ENCODE assay signal across 16 cellular contexts in genomic region chr15:77454265-77454664, GRCh38. TPM values are rescaled to one million over a fixed set of nuclear protein-coding genes. Genes with fewer than 3 reads are reported as not detected.
DNase-seq lines count a peak whose midpoint lies in the region; ATAC-seq and TF ChIP-seq lines count a peak whose summit lies in the region.
"Had no signal": no experiment of that assay in that cellular context is flagged by ENCODE, and none has a peak within 500 bp of the region (broad histone marks: within the 10 kb centered on the region; RNA-seq: fewer than 3 reads in every experiment).

No MANE protein-coding gene starts in this region.

- no peak for ATAC-seq in HG02981 (IDR thresholded peaks at IDR 0.05; ENCODE audit: unreplicated experiment)

- H3K27ac ChIP-seq in vagina = peak overlapping the region; percentile 17

- intact Hi-C loops in vagina (cut with DNase I) = no loop called here

- no peak for TF ChIP-seq POLR2A in vagina (IDR thresholded peaks at IDR 0.05)

- no peaks in the 10 kb centered on the region for H3K9me3 ChIP-seq in vagina

- no peaks in the 10 kb centered on the region for H3K27me3 ChIP-seq in vagina

- peaks cover 43% of the 10 kb centered on the region for H3K4me1 ChIP-seq in vagina

- TF ChIP-seq CTCF in cardiac fibroblast (IDR thresholded peaks at IDR 0.05; ENCODE audit: low read depth, low read length) (no peak), vagina (IDR thresholded peaks at IDR 0.05) (no peak)

- no peaks in the 10 kb centered on the region for H3K36me3 ChIP-seq in vagina

- H3K4me3 ChIP-seq in cardiac fibroblast (replicated peaks in 1 of 2; ENCODE audit: low read depth in 2 of 2, low read length in 2 of 2) = no peak overlapping the region
- H3K4me3 ChIP-seq in vagina = no peak overlapping the region

- DNase-seq in NCI-H226 (peak; percentile 61), cardiac fibroblast (ENCODE audit: low read depth in 2 of 2) (peak; percentile 68 to 73), hepatic stellate cell (ENCODE audit: low spot score) (peak; percentile 22), vagina (ENCODE audit: extremely low spot score in 2 of 2) (no peak), DMS79 treated with DMSO at 0.1 percent for 48 hours (lab: John Stamatoyannopoulos, UW) (no peak), NCI-H146 (lab: John Stamatoyannopoulos, UW) (no peak)
- DNase-seq: CD4-positive, alpha-beta T cell; DMS53; H9; Kasumi-1; NCI-H1105 treated with DMSO at 0.1 percent for 48 hours; NCI-H187 treated with DMSO at 0.1 percent for 48 hours; NCI-H446 treated with DMSO at 0.1 percent for 48 hours; OCI-M1; SHP77 treated with DMSO at 0.1 percent for 48 hours had no signal

RNA-seq across cellular contexts. Expression of gene HMG20A, which starts 33.6 kb away (rescaled TPM):
- 49.4 TPM for total RNA-seq in vagina

RNA-seq across cellular contexts. Expression of gene PEAK1, which starts 34.4 kb away (rescaled TPM):
- total RNA-seq in vagina = 27.7 TPM

Comparison
In these comparisons a context has a peak if more than half of its experiments do, and no peak if none do; other contexts are left out.
1. DNase-seq: peak in NCI-H226 (single experiment), cardiac fibroblast (2 of 2) and hepatic stellate cell (single experiment); none in vagina (0 of 2), DMS79 treated with DMSO at 0.1 percent for 48 hours (single experiment) and NCI-H146 (single experiment).